In the genomic region with DNA sequence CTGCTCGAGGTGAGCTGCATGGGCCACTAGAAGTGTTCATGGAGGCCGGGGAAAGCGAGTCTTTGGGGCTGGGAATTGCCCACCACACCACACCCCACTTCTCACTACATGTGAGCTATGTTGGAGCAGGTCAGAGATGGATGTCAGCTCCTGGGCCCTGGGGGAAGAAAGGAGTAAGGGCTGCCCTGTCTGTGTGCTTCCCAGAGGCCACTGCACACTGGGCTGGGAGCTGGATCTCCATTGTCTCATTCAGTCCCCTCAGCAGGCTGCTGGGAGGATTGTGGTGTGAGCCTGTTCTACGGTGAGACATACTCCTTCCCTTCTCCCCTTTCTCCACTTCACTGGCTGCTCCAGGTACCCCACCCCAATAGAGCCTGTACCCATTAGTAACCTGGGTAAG, we compare ENCODE assay signal across 21 cellular contexts. TPM values are rescaled to one million over a fixed set of nuclear protein-coding genes. Genes with fewer than 3 reads are reported as not detected.
DNase-seq lines count a peak whose midpoint lies in the region; ATAC-seq, FAIRE-seq and TF ChIP-seq lines count a peak whose summit lies in the region.
"Had no signal": no experiment of that assay in that cellular context is flagged by ENCODE, and none has a peak within 500 bp of the region (broad histone marks: within the 10 kb centered on the region; RNA-seq: fewer than 3 reads in every experiment).

No MANE protein-coding gene starts in this region.

- peak overlapping the region; percentile 39 for H3K9ac ChIP-seq in iPS-20b (ENCODE audit: low read depth, low read length)
- H3K9ac ChIP-seq in neuronal stem cell (ENCODE audit: low read depth, low read length, poor library complexity), result no peak overlapping the region
- no peak overlapping the region for H3K9ac ChIP-seq in kidney (ENCODE audit: low read length in 2 of 2)
- H3K9ac ChIP-seq: SK-N-SH had no signal

- no peaks in the 10 kb centered on the region for H3K9me3 Mint-ChIP-seq in Caco-2 (ENCODE audit: unreplicated experiment)
- no peaks in the 10 kb centered on the region for H3K9me3 Mint-ChIP-seq in activated T-helper 17 cell treated with anti-CD3 and anti-CD28 coated beads, Interleukin-2, amount 50 U/mL, for 72 hours
- H3K9me3 Mint-ChIP-seq: CD4-positive, alpha-beta memory T cell had no signal

- H4K91ac ChIP-seq in neuronal stem cell (ENCODE audit: low read depth, low read length, poor library complexity), result no peak overlapping the region

- whole genome bisulfite sequencing in neuronal stem cell (ENCODE audit: extremely low coverage in 2 of 2, insufficient read length in 2 of 2, insufficient replicate concordance in 1 of 2), 2 donors, result no CpG with 5 or more reads among the region's 4 CpGs

- H3K18ac ChIP-seq in neuronal stem cell (ENCODE audit: low read length), result peak overlapping the region; percentile 77

- TF ChIP-seq CTCF in Caco-2 (IDR thresholded peaks at IDR 0.05; ENCODE audit: insufficient read depth in 1 of 2, low read depth in 1 of 2, low read length in 1 of 2, severe bottlenecking in 1 of 2, unreplicated experiment in 1 of 2) (no peak), kidney (IDR thresholded peaks at IDR 0.05; ENCODE audit: borderline replicate concordance, extremely low read depth, insufficient read depth) (no peak)

- no peak overlapping the region for H3K27ac ChIP-seq in iPS-20b (ENCODE audit: low read length)
- H3K27ac ChIP-seq in neuronal stem cell (replicated peaks; ENCODE audit: low read length), result peak overlapping the region; percentile 74
- no peak overlapping the region for H3K27ac ChIP-seq in kidney (ENCODE audit: low read depth in 2 of 2, low read length in 2 of 2)

- no peak overlapping the region for H4K8ac ChIP-seq in neuronal stem cell (ENCODE audit: low read depth, low read length)

- H3K36me3 ChIP-seq in Caco-2 (ENCODE audit: control insufficient read depth, insufficient read depth, low read length) (no peaks in the 10 kb centered on the region), iPS-20b (ENCODE audit: insufficient read depth, low read depth, low read length) (no peaks in the 10 kb centered on the region), neuronal stem cell (replicated peaks in 1 of 2; ENCODE audit: control insufficient read depth in 2 of 2, insufficient read depth in 2 of 2, low read length in 2 of 2) (peaks cover 0 to 43% of the 10 kb centered on the region in 2 donors), kidney (ENCODE audit: control insufficient read depth in 1 of 2, insufficient read depth in 2 of 2, low read length in 2 of 2) (no peaks in the 10 kb centered on the region)

- CTCF ChIA-PET in Caco-2 (lab: Charles Lee), result interaction anchor here (1.3 to 1.4 kb wide), 3 partner anchors 17 to 155 kb away, joined by 3 to 4 read pairs (median 3); no protein-coding TSS in a partner anchor

- H3K9me3 ChIP-seq in Caco-2 (no peaks in the 10 kb centered on the region), iPS-20b (ENCODE audit: insufficient read depth, low read depth, low read length) (no peaks in the 10 kb centered on the region), neuronal stem cell (replicated peaks in 1 of 2; ENCODE audit: control insufficient read depth in 2 of 2, insufficient read depth in 1 of 2, low read depth in 1 of 2, low read length in 2 of 2) (no peaks in the 10 kb centered on the region), kidney (ENCODE audit: control insufficient read depth in 1 of 2, low read length in 2 of 2) (no peaks in the 10 kb centered on the region)
- H3K9me3 ChIP-seq: SK-N-SH had no signal

- no peak for DNase-seq in Caco-2
- no peak for DNase-seq in neuronal stem cell (ENCODE audit: low spot score)
- no peak for DNase-seq in activated CD8-positive, alpha-beta memory T cell treated with anti-CD3 and anti-CD28 coated beads for 24 hours
- no peak for DNase-seq in RKO (ENCODE audit: low spot score)
- no peak for DNase-seq in NCI-H187 treated with DMSO at 0.1 percent for 48 hours (lab: John Stamatoyannopoulos, UW)
- no peak for DNase-seq in kidney
- DNase-seq: CD4-positive, alpha-beta memory T cell; DMS79 treated with DMSO at 0.1 percent for 48 hours; NCI-H1105 treated with DMSO at 0.1 percent for 48 hours; NCI-H1694 treated with DMSO at 0.1 percent for 48 hours; NCI-H2227 treated with DMSO at 0.1 percent for 48 hours; NCI-H510A treated with DMSO at 0.1 percent for 48 hours; NCI-H774; OCI-M1; RPMI8226; SHP77 treated with DMSO at 0.1 percent for 48 hours had no signal

- no peaks in the 10 kb centered on the region for H3K36me3 Mint-ChIP-seq in Caco-2 (ENCODE audit: insufficient read depth, unreplicated experiment)
- H3K36me3 Mint-ChIP-seq in activated T-helper 17 cell treated with anti-CD3 and anti-CD28 coated beads, Interleukin-2, amount 50 U/mL, for 72 hours (ENCODE audit: low read depth), result no peaks in the 10 kb centered on the region
- H3K36me3 Mint-ChIP-seq: CD4-positive, alpha-beta memory T cell had no signal

- no peak overlapping the region for H3K4me2 ChIP-seq in neuronal stem cell (ENCODE audit: insufficient read depth, low read length, poor library complexity, severe bottlenecking)
- H3K4me2 ChIP-seq: SK-N-SH had no signal

- POLR2A ChIA-PET in Caco-2 (lab: Charles Lee), result no interaction called here

- H2BK12ac ChIP-seq in neuronal stem cell (ENCODE audit: low read length), result peak overlapping the region; percentile 86

- no peak overlapping the region for H3K4me3 ChIP-seq in Caco-2 (ENCODE audit: low read depth, low read length)
- no peak overlapping the region for H3K4me3 ChIP-seq in iPS-20b (ENCODE audit: low read length)
- no peak overlapping the region for H3K4me3 ChIP-seq in neuronal stem cell (ENCODE audit: low read length in 2 of 2)
- no peak overlapping the region for H3K4me3 ChIP-seq in kidney (ENCODE audit: low read length in 2 of 2)

- peak overlapping the region; percentile 51 for H2BK120ac ChIP-seq in neuronal stem cell (ENCODE audit: low read depth, low read length)

- H3K4me1 ChIP-seq in Caco-2 (peaks cover 32% of the 10 kb centered on the region), iPS-20b (ENCODE audit: insufficient read depth, low read length) (peaks cover 36% of the 10 kb centered on the region; the same call in 1 of the 2 replicates), neuronal stem cell (ENCODE audit: control insufficient read depth in 2 of 2, insufficient read depth in 1 of 2, low read depth in 1 of 2, low read length in 2 of 2) (peaks cover 23 to 71% of the 10 kb centered on the region in 2 donors), kidney (ENCODE audit: control insufficient read depth in 1 of 2, insufficient read depth in 1 of 2, low read depth in 1 of 2, low read length in 2 of 2) (peaks cover 4 to 7% of the 10 kb centered on the region in 2 donors)

- BruUV-seq in Caco-2 (replicated peaks; lab: Mats Ljungman, UMichigan), result no TSS peak

- H3K4ac ChIP-seq in neuronal stem cell (ENCODE audit: low read length), result peak overlapping the region; percentile 17

- H3K4me3 Mint-ChIP-seq in Caco-2 (ENCODE audit: unreplicated experiment), result no peak overlapping the region
- no peak overlapping the region for H3K4me3 Mint-ChIP-seq in activated T-helper 17 cell treated with anti-CD3 and anti-CD28 coated beads, Interleukin-2, amount 50 U/mL, for 72 hours
- H3K4me3 Mint-ChIP-seq: CD4-positive, alpha-beta memory T cell had no signal

- no peaks in the 10 kb centered on the region for H3K27me3 Mint-ChIP-seq in Caco-2 (ENCODE audit: insufficient read depth, unreplicated experiment)
- peaks cover 27% of the 10 kb centered on the region for H3K27me3 Mint-ChIP-seq in activated T-helper 17 cell treated with anti-CD3 and anti-CD28 coated beads, Interleukin-2, amount 50 U/mL, for 72 hours

- peak overlapping the region; percentile 14 for H2BK5ac ChIP-seq in neuronal stem cell (ENCODE audit: low read length)

- peaks cover 5% of the 10 kb centered on the region for H3K79me1 ChIP-seq in neuronal stem cell (ENCODE audit: low read depth, low read length)

- no peak overlapping the region for H2AFZ ChIP-seq in neuronal stem cell (ENCODE audit: low read length)

- H3K14ac ChIP-seq in neuronal stem cell (ENCODE audit: low read length), result peak overlapping the region; percentile 57

- peak overlapping the region; percentile 83 for H2AK5ac ChIP-seq in neuronal stem cell (ENCODE audit: low read depth, low read length)

- FAIRE-seq in kidney (lab: Jason Lieb, UNC), result no peak
- FAIRE-seq: A204.1 had no signal

- peaks cover 17% of the 10 kb centered on the region for H3K4me1 Mint-ChIP-seq in Caco-2 (ENCODE audit: low read depth, unreplicated experiment)
- peaks cover 6% of the 10 kb centered on the region for H3K4me1 Mint-ChIP-seq in activated T-helper 17 cell treated with anti-CD3 and anti-CD28 coated beads, Interleukin-2, amount 50 U/mL, for 72 hours

- H2BK15ac ChIP-seq in neuronal stem cell (ENCODE audit: low read length), result peak overlapping the region; percentile 27

- H3K27me3 ChIP-seq in Caco-2 (replicated peaks; ENCODE audit: control insufficient read depth, insufficient read depth, low read length) (no peaks in the 10 kb centered on the region), iPS-20b (ENCODE audit: insufficient read depth, low read length) (no peaks in the 10 kb centered on the region), neuronal stem cell (ENCODE audit: control insufficient read depth in 3 of 3, insufficient read depth in 3 of 3, low read depth in 1 of 3, low read length in 3 of 3) (no peaks in the 10 kb centered on the region)

- no peak overlapping the region for H3K23ac ChIP-seq in neuronal stem cell (ENCODE audit: low read depth, low read length, poor library complexity)

- ATAC-seq in activated T-helper 17 cell treated with anti-CD3 and anti-CD28 coated beads, Interleukin-2, amount 50 U/mL, for 72 hours (replicated peaks), result no peak

- intact Hi-C loops in Caco-2 (cut with micrococcal nuclease; ENCODE audit: unreplicated experiment) (no loop called here), kidney (cut with DNase I) (no loop called here)

- peak overlapping the region; percentile 39 for H3K27ac Mint-ChIP-seq in Caco-2 (ENCODE audit: unreplicated experiment)
- peak overlapping the region; percentile 72 for H3K27ac Mint-ChIP-seq in activated T-helper 17 cell treated with anti-CD3 and anti-CD28 coated beads, Interleukin-2, amount 50 U/mL, for 72 hours

RNA-seq across cellular contexts. Expression of gene FIGNL2, which starts 10.5 kb away (rescaled TPM):
- total RNA-seq in Caco-2 (2022) (3.5 and 3.6 TPM in 2 replicates), kidney (6.1 TPM)
- total RNA-seq in activated T-helper 17 cell treated with anti-CD3 and anti-CD28 coated beads, Interleukin-2, amount 50 U/mL, for 72 hours, result under 1 TPM; 0.50 to 0.53 TPM
- 28.1 TPM for polyA plus RNA-seq in neuronal stem cell (2013, experiment 1 of 2)
- 28.7 TPM for polyA plus RNA-seq in neuronal stem cell (2013, experiment 2 of 2)
- 3.1 TPM for polyA plus RNA-seq in kidney (ENCODE audit: insufficient read depth, low read depth, low replicate concordance)

RNA-seq across cellular contexts. Expression of gene ANKRD33, which starts 49.9 kb away (rescaled TPM):
- total RNA-seq in Caco-2 (2022) (not detected in 2 replicates), kidney (not detected)
- not detected for total RNA-seq in activated T-helper 17 cell treated with anti-CD3 and anti-CD28 coated beads, Interleukin-2, amount 50 U/mL, for 72 hours
- polyA plus RNA-seq in neuronal stem cell (2013, experiment 1 of 2), result 0.29 TPM
- 0.32 TPM for polyA plus RNA-seq in neuronal stem cell (2013, experiment 2 of 2)
- not detected for polyA plus RNA-seq in kidney (ENCODE audit: insufficient read depth, low read depth, low replicate concordance)
- total RNA-seq: CD4-positive, alpha-beta memory T cell had no signal
- polyA plus RNA-seq: BJ; CD4-positive, alpha-beta memory T cell; SK-N-SH had no signal
